Comparison of ENCODE assay signal across 12 cellular contexts in the genomic region with DNA sequence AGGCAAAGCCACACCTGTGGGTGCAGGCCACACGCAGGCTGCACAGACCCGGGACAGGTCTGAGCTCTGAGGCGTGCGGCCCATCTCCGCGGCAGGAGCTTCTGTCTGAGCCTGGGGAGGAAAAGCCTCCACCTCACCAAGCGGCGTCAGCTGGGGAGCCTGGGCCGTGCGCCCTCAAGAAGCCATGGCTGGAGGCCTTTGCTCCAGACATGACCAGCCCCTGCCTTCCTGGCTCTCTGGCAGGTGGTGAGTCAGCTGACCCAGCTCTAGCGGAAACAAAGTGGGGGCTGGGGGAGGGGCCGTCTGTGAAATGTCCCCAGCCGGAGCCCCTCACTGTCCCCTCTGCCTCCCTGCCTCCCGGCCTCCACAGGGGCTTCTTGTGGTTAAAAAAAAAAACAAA. TPM values are rescaled to one million over a fixed set of nuclear protein-coding genes. Genes with fewer than 3 reads are reported as not detected.
"Had no signal": no experiment of that assay in that cellular context is flagged by ENCODE, and none has a peak within 500 bp of the region (broad histone marks: within the 10 kb centered on the region; RNA-seq: fewer than 3 reads in every experiment).

No MANE protein-coding gene starts in this region.

- DNase-seq: activated CD4-positive, alpha-beta T cell treated with anti-CD3 and anti-CD28 coated beads for 48 hours; activated CD8-positive, alpha-beta memory T cell treated with anti-CD3 and anti-CD28 coated beads, Interleukin-2, amount 50 U/mL, for 48 hours; activated CD8-positive, alpha-beta T cell treated with anti-CD3 and anti-CD28 coated beads, Interleukin-2, amount 10 ng/mL, durations not matched to agents 7 days and 5 days; activated naive CD4-positive, alpha-beta T cell treated with anti-CD3 and anti-CD28 coated beads for 36 hours; effector memory CD8-positive, alpha-beta T cell; erythroblast; left cardiac atrium; mammary epithelial cell had no signal

- ATAC-seq: activated CD8-positive, alpha-beta T cell treated with anti-CD3 and anti-CD28 coated beads, Interleukin-2, amount 10 ng/mL, durations not matched to agents 7 days and 5 days; effector memory CD8-positive, alpha-beta T cell; left cardiac atrium; natural killer cell treated with Interleukin-12 subunit alpha and Interleukin-12 subunit beta and Interleukin-15 and Interleukin-18, amount 100 ng/mL, for 72 hours had no signal

- H3K9me3 ChIP-seq: tibial nerve had no signal

- H3K27me3 ChIP-seq: tibial nerve had no signal

- H3K27ac ChIP-seq: SK-N-MC, tibial nerve had no signal

- H3K4me3 ChIP-seq: SK-N-MC, tibial nerve had no signal

RNA-seq across cellular contexts. Expression of a gene that starts 12.5 kb away (rescaled TPM):
- total RNA-seq: activated naive CD4-positive, alpha-beta T cell treated with anti-CD3 and anti-CD28 coated beads for 36 hours; activated T-helper 1 cell treated with anti-CD3 and anti-CD28 coated beads, Interleukin-12 subunit alpha, Interleukin-12 subunit beta, Interleukin-2, Interleukin-4 antibody, amounts not matched to agents 30 ng/mL and 10 ng/mL and 1 ng/mL, durations not matched to agents 14 hours and 24 hours and 36 hours; natural killer cell treated with Interleukin-12 subunit alpha and Interleukin-12 subunit beta and Interleukin-15 and Interleukin-18, amount 100 ng/mL, for 72 hours had no signal
